7 cellular contexts compared by ENCODE assay signal in the genomic region with DNA sequence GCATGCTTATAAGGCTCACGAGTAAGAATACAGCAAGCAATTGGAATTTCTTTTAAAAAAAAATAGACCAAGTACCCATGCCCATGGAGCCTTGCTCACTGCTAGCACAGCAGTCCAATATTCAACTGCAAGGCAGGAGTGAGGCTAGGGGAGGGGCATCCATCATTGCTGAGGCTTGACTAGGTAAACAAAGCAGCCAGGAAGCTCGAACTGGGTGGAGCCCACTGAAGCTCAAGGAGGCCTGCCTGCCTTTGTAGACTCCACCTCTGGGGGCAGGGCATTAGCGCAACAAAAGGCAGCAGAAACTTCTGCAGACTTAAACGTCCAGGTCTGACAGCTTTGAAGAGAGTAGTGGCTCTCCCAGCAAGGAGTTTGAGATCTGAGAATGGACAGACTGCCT.
DNase-seq lines count a peak whose midpoint lies in the region; ATAC-seq and TF ChIP-seq lines count a peak whose summit lies in the region.
"Not testable (repeated sequence)": the region's sequence is repeated elsewhere in the genome, so short reads cannot be mapped to it uniquely, and the experiment has no call there.

No MANE protein-coding gene starts in this region.

- not testable (repeated sequence) for H3K9me2 ChIP-seq in HCT116 (ENCODE audit: insufficient read depth)

- H3K36me3 ChIP-seq in HCT116 (ENCODE audit: control insufficient read depth in 1 of 2, insufficient read depth in 2 of 2, low read length in 2 of 2); endodermal cell (ENCODE audit: control insufficient read depth, insufficient read depth, low read length); mucosa of descending colon (ENCODE audit: low read depth): not testable (repeated sequence)

- POLR2A ChIA-PET in HCT116 (lab: Charles Lee) = not testable (repeated sequence)

- RAD21 ChIA-PET in HCT116 (lab: Charles Lee; ENCODE audit: low non-redundant PET in 1 of 2, low total read pairs in 2 of 2, uncharacterized antibody in 2 of 2, unreplicated experiment in 2 of 2) = not testable (repeated sequence)

- not testable (repeated sequence) for TF ChIP-seq RAD21 in HCT116 (IDR thresholded peaks at IDR 0.05; ENCODE audit: low read depth)

- not testable (repeated sequence) for H3K27me3 Mint-ChIP-seq in endodermal cell (ENCODE audit: insufficient read depth)

- H3K4me1 Mint-ChIP-seq in endodermal cell = not testable (repeated sequence)

- not testable (repeated sequence) for H3K4me2 ChIP-seq in HCT116 (ENCODE audit: low read length)

- DNase-seq in DMS53 (lab: John Stamatoyannopoulos, UW) (peak; percentile 85), HCT116 (ENCODE audit: low read depth, low spot score) (peak; percentile 3), NCI-H187 (lab: John Stamatoyannopoulos, UW) (peak; percentile 11 to 71), NCI-H748 (lab: John Stamatoyannopoulos, UW; ENCODE audit: unreplicated experiment) (peak; percentile 44), RPMI8226 (peak; percentile 3), endodermal cell (peak; percentile 58), mucosa of descending colon (peak in 2 of 3 donors; percentile 26 to 27)

- intact Hi-C loops in HCT116 (cut with micrococcal nuclease); mucosa of descending colon (cut with DNase I, micrococcal nuclease): not testable (repeated sequence)

- not testable (repeated sequence) for H3K79me2 ChIP-seq in HCT116 (ENCODE audit: insufficient read depth, low read length)

- H3K27ac ChIP-seq in HCT116 (ENCODE audit: low read depth, low read length); endodermal cell (ENCODE audit: low read depth, low read length): not testable (repeated sequence)

- H3K9me3 Mint-ChIP-seq in endodermal cell = not testable (repeated sequence)

- ATAC-seq in HCT116 = peak; percentile 59
- not testable (repeated sequence) for ATAC-seq in mucosa of descending colon

- WGBS in endodermal cell (ENCODE audit: insufficient coverage in 1 of 2, insufficient read length in 1 of 2), 2 experiments = 60 to 72% methylated on average over 2 to 4 of the region's 4 CpGs

- not testable (repeated sequence) for H3K4me3 ChIP-seq in HCT116 (replicated peaks in 1 of 2; ENCODE audit: low read depth in 1 of 2, low read length in 2 of 2); endodermal cell (ENCODE audit: low read length); mucosa of descending colon

- not testable (repeated sequence) for H3K27me3 ChIP-seq in HCT116 (ENCODE audit: insufficient read depth, low read length); endodermal cell (ENCODE audit: control insufficient read depth, insufficient read depth, low read length, poor library complexity, severe bottlenecking)

- not testable (repeated sequence) for H3K4me1 ChIP-seq in HCT116 (ENCODE audit: control insufficient read depth in 1 of 2, insufficient read depth in 2 of 2, low read length in 2 of 2); endodermal cell (ENCODE audit: control insufficient read depth, insufficient read depth, low read length); mucosa of descending colon (ENCODE audit: low read depth)

- TF ChIP-seq CTCF in HCT116 (IDR thresholded peaks at IDR 0.05 in 2 of 3, conservative IDR thresholded peaks at IDR 0.05 in 1 of 3; ENCODE audit: borderline replicate concordance in 1 of 3, insufficient read depth in 1 of 3, low read depth in 2 of 3, low read length in 2 of 3); mucosa of descending colon (IDR thresholded peaks at IDR 0.05): not testable (repeated sequence)
- TF ChIP-seq CTCF in endodermal cell (conservative IDR thresholded peaks at IDR 0.05) = peak; percentile 18

- CTCF ChIA-PET in HCT116 (lab: Charles Lee) = not testable (repeated sequence)

- H4K20me1 ChIP-seq in HCT116 (ENCODE audit: insufficient read depth) = not testable (repeated sequence)

- TF ChIP-seq POLR2A in HCT116 (IDR thresholded peaks at IDR 0.05; ENCODE audit: borderline replicate concordance, extremely low read depth, insufficient read depth, insufficient read length) = not testable (repeated sequence)

- not testable (repeated sequence) for H3K27ac Mint-ChIP-seq in endodermal cell

- not testable (repeated sequence) for H3K36me3 Mint-ChIP-seq in endodermal cell (ENCODE audit: low read depth)

- not testable (repeated sequence) for H2AFZ ChIP-seq in HCT116 (ENCODE audit: low read depth, low read length, poor library complexity, severe bottlenecking)

- H3K4me3 Mint-ChIP-seq in endodermal cell = not testable (repeated sequence)

- BruUV-seq in HCT116 (replicated peaks; lab: Mats Ljungman, UMichigan) = not testable (repeated sequence)

- not testable (repeated sequence) for H3K9ac ChIP-seq in HCT116 (ENCODE audit: low read length); endodermal cell (ENCODE audit: extremely low read depth, low read length, poor library complexity, severe bottlenecking)

- H3K9me3 ChIP-seq in HCT116 (ENCODE audit: control insufficient read depth in 1 of 2, insufficient read depth in 1 of 2, low read depth in 1 of 2, low read length in 2 of 2); endodermal cell (ENCODE audit: control insufficient read depth, low read length); mucosa of descending colon: not testable (repeated sequence)

Comparison
In these comparisons a context has a peak if more than half of its experiments do, and no peak if none do; other contexts are left out.
1. DNase-seq: peak in every context shown above with its lines; median percentile 85 in DMS53; 58 in endodermal cell; 44 in NCI-H748; 41 in NCI-H187; 26 in mucosa of descending colon; 3 in HCT116; 3 in RPMI8226.